ENCODE assay signal across 11 cellular contexts in genomic region chr7:22814261-22815208, GRCh38.
DNase-seq lines count a peak whose midpoint lies in the region; ATAC-seq and TF ChIP-seq lines count a peak whose summit lies in the region.
"Had no signal": no experiment of that assay in that cellular context is flagged by ENCODE, and none has a peak within 500 bp of the region (broad histone marks: within the 10 kb centered on the region; RNA-seq: fewer than 3 reads in every experiment).

No MANE protein-coding gene starts in this region.

- no peak for TF ChIP-seq CTCF in astrocyte of the cerebellum (IDR thresholded peaks at IDR 0.05; ENCODE audit: low read depth, low read length, missing control alignments)
- TF ChIP-seq CTCF in nephron progenitor cell (IDR thresholded peaks at IDR 0.05), result no peak

- H3K4me3 Mint-ChIP-seq in nephron progenitor cell, result no peak overlapping the region
- H3K4me3 Mint-ChIP-seq: T-helper 2 cell treated with Interferon-gamma antibody and Interleukin-4, amounts not matched to agents 5 μg/mL and 100 μg/mL, for 36 hours had no signal

- H3K27me3 Mint-ChIP-seq in nephron progenitor cell (ENCODE audit: low read depth, poor library complexity), result no peaks in the 10 kb centered on the region

- peaks cover 56% of the 10 kb centered on the region for H3K36me3 Mint-ChIP-seq in nephron progenitor cell (ENCODE audit: low read depth)

- no peak for ATAC-seq in activated CD4-positive, CD25-positive, alpha-beta regulatory T cell treated with anti-CD3 and anti-CD28 coated beads, Interleukin-2, amount 50 U/mL, for 24 hours
- no peak for ATAC-seq in GM21825 (IDR thresholded peaks at IDR 0.05; ENCODE audit: unreplicated experiment)

- DNase-seq in NCI-H2029 treated with DMSO at 0.1 percent for 48 hours (lab: John Stamatoyannopoulos, UW) (peak; percentile 2), NCI-H2029 (lab: John Stamatoyannopoulos, UW) (no peak), HuH-7.5 (ENCODE audit: low spot score) (peak; percentile 45), astrocyte of the cerebellum (ENCODE audit: low read depth) (peak; percentile 27), nephron progenitor cell (no peak), NCI-H2227 treated with DMSO at 0.1 percent for 48 hours (lab: John Stamatoyannopoulos, UW) (no peak)
- DNase-seq: NCI-H1105 treated with DMSO at 0.1 percent for 48 hours had no signal

- no peak overlapping the region for H3K4me3 ChIP-seq in astrocyte of the cerebellum (ENCODE audit: low read depth, low read length)
- H3K4me3 ChIP-seq: ascending aorta had no signal

- H3K27ac Mint-ChIP-seq in nephron progenitor cell, result peak overlapping the region; percentile 53
- H3K27ac Mint-ChIP-seq: T-helper 2 cell treated with Interferon-gamma antibody and Interleukin-4, amounts not matched to agents 5 μg/mL and 100 μg/mL, for 36 hours had no signal

- in situ Hi-C loops in astrocyte of the cerebellum (cut with HindIII; ENCODE audit: low sequenced_read_pairs), result no loop called here

- H3K4me1 Mint-ChIP-seq in nephron progenitor cell, result peaks cover 18% of the 10 kb centered on the region

- H3K9me3 Mint-ChIP-seq in nephron progenitor cell, result no peaks in the 10 kb centered on the region
- H3K9me3 Mint-ChIP-seq: T-helper 2 cell treated with Interferon-gamma antibody and Interleukin-4, amounts not matched to agents 5 μg/mL and 100 μg/mL, for 36 hours had no signal

Comparison
In these comparisons a context has a peak if more than half of its experiments do, and no peak if none do; other contexts are left out.
1. DNase-seq: peak in NCI-H2029 treated with DMSO at 0.1 percent for 48 hours (single experiment), HuH-7.5 (single experiment) and astrocyte of the cerebellum (single experiment); none in NCI-H2029 (single experiment), nephron progenitor cell (single experiment) and NCI-H2227 treated with DMSO at 0.1 percent for 48 hours (single experiment).